9 cellular contexts compared by ENCODE assay signal in genomic region chr9:125374443-125375309, GRCh38.
A peak's percentile ranks its signal among the peaks of the same experiment; 100 is the strongest.
DNase-seq lines count a peak whose midpoint lies in the region; ATAC-seq lines count a peak whose summit lies in the region.
"Had no signal": no experiment of that assay in that cellular context is flagged by ENCODE, and none has a peak within 500 bp of the region (broad histone marks: within the 10 kb centered on the region; RNA-seq: fewer than 3 reads in every experiment).

No MANE protein-coding gene starts in this region.

- ATAC-seq in HG03521 (IDR thresholded peaks at IDR 0.05; ENCODE audit: unreplicated experiment) (peak; percentile 54), HG03095 (IDR thresholded peaks at IDR 0.05; ENCODE audit: unreplicated experiment) (no peak)
- ATAC-seq in activated CD8-positive, alpha-beta memory T cell treated with anti-CD3 and anti-CD28 coated beads, Interleukin-2, amount 10 ng/mL, durations not matched to agents 7 days and 5 days, result peak; percentile 98

- H3K4me1 ChIP-seq in mucosa of rectum (ENCODE audit: control insufficient read depth in 2 of 2, insufficient read depth in 2 of 2, low read length in 2 of 2), result peaks cover 4 to 5% of the 10 kb centered on the region in 2 donors

- no peaks in the 10 kb centered on the region for H3K9me3 Mint-ChIP-seq in activated CD8-positive, alpha-beta memory T cell treated with anti-CD3 and anti-CD28 coated beads, Interleukin-2, amount 10 ng/mL, durations not matched to agents 7 days and 5 days (ENCODE audit: low read depth)

- no peaks in the 10 kb centered on the region for H3K27me3 Mint-ChIP-seq in activated CD8-positive, alpha-beta memory T cell treated with anti-CD3 and anti-CD28 coated beads, Interleukin-2, amount 10 ng/mL, durations not matched to agents 7 days and 5 days

- H3K4me1 Mint-ChIP-seq in activated CD8-positive, alpha-beta memory T cell treated with anti-CD3 and anti-CD28 coated beads, Interleukin-2, amount 10 ng/mL, durations not matched to agents 7 days and 5 days, result peaks cover 6% of the 10 kb centered on the region

- H3K9me3 ChIP-seq in mucosa of rectum (ENCODE audit: control insufficient read depth in 2 of 2, low read length in 2 of 2), result no peaks in the 10 kb centered on the region

- H3K27ac ChIP-seq in mucosa of rectum (ENCODE audit: low read depth in 2 of 2, low read length in 2 of 2), result no peak overlapping the region
- H3K27ac ChIP-seq: skin epidermis had no signal

- DNase-seq in EH (ENCODE audit: low read depth) (peak; percentile 81), NOMO-1 (lab: John Stamatoyannopoulos, UW; ENCODE audit: unreplicated experiment in 2 of 2) (peak; percentile 73 to 80), epidermal melanocyte (ENCODE audit: insufficient read length, low spot score) (peak; percentile 63)
- peak; percentile 79 for DNase-seq in activated CD8-positive, alpha-beta memory T cell treated with anti-CD3 and anti-CD28 coated beads, Interleukin-2, amount 10 ng/mL, durations not matched to agents 7 days and 5 days
- peak; percentile 44 to 54 for DNase-seq in stimulated activated CD8-positive, alpha-beta memory T cell treated with anti-CD3 and anti-CD28 coated beads, Interleukin-2, amount 100 ng/mL, for 48 hours (ENCODE audit: low read depth in 2 of 2)

- no peaks in the 10 kb centered on the region for H3K36me3 ChIP-seq in mucosa of rectum (ENCODE audit: control insufficient read depth in 2 of 2, insufficient read depth in 2 of 2, low read length in 2 of 2)

- peak overlapping the region; percentile 44 to 57 for H3K4me3 ChIP-seq in mucosa of rectum (ENCODE audit: low read length in 2 of 2)

- H3K36me3 Mint-ChIP-seq in activated CD8-positive, alpha-beta memory T cell treated with anti-CD3 and anti-CD28 coated beads, Interleukin-2, amount 10 ng/mL, durations not matched to agents 7 days and 5 days, result no peaks in the 10 kb centered on the region

- H3K9ac ChIP-seq in mucosa of rectum (ENCODE audit: low read depth in 1 of 2, low read length in 2 of 2), result peak overlapping the region in 1 of 2 donors; percentile 17

- no peak overlapping the region for H3K27ac Mint-ChIP-seq in activated CD8-positive, alpha-beta memory T cell treated with anti-CD3 and anti-CD28 coated beads, Interleukin-2, amount 10 ng/mL, durations not matched to agents 7 days and 5 days

- H3K27me3 ChIP-seq in mucosa of rectum (ENCODE audit: control insufficient read depth in 2 of 2, insufficient read depth in 2 of 2, low read length in 2 of 2), result no peaks in the 10 kb centered on the region

- H3K4me3 Mint-ChIP-seq in activated CD8-positive, alpha-beta memory T cell treated with anti-CD3 and anti-CD28 coated beads, Interleukin-2, amount 10 ng/mL, durations not matched to agents 7 days and 5 days, result peak overlapping the region; percentile 43

- CTCF ChIA-PET in activated CD8-positive, alpha-beta memory T cell treated with anti-CD3 and anti-CD28 coated beads, Interleukin-2, amount 10 ng/mL, durations not matched to agents 7 days and 5 days (lab: Charles Lee), result interaction anchor here (0.7 to 4.8 kb wide), 4 partner anchors 13 to 664 kb away, joined by 3 to 19 read pairs (median 3); no protein-coding TSS in a partner anchor
